In genomic region chr9:22052376-22052945, GRCh38 we compare ENCODE assay signal across 8 cellular contexts. TPM values are rescaled to one million over a fixed set of nuclear protein-coding genes. Genes with fewer than 3 reads are reported as not detected.
A peak's percentile ranks its signal among the peaks of the same experiment; 100 is the strongest.
DNase-seq lines count a peak whose midpoint lies in the region; ATAC-seq and TF ChIP-seq lines count a peak whose summit lies in the region.

No MANE protein-coding gene starts in this region.

- ATAC-seq in GM19395 (IDR thresholded peaks at IDR 0.05; ENCODE audit: unreplicated experiment) (peak; percentile 44), T-helper 17 cell (peak; percentile 92)

- H3K36me3 ChIP-seq in ACC112 (ENCODE audit: insufficient read depth, low read length) (peaks cover 6% of the 10 kb centered on the region), testis (ENCODE audit: low read depth, missing control alignments) (no peaks in the 10 kb centered on the region)

- H3K4me3 ChIP-seq in ACC112 (ENCODE audit: low read depth, low read length) (peak overlapping the region; percentile 20; the same call in 1 of the 2 replicates), testis (no peak overlapping the region)

- H3K27me3 ChIP-seq in ACC112 (ENCODE audit: insufficient read depth, low read length) (no peaks in the 10 kb centered on the region), testis (no peaks in the 10 kb centered on the region)

- peaks cover 32% of the 10 kb centered on the region for H3K4me1 Mint-ChIP-seq in T-helper 17 cell

- no peak for TF ChIP-seq CTCF in testis (IDR thresholded peaks at IDR 0.05)

- peak overlapping the region; percentile 39 for H3K4me3 Mint-ChIP-seq in T-helper 17 cell

- WGBS in testis, 2 donors, result 59 to 68% methylated on average over 4 of the region's 4 CpGs

- POLR2A ChIA-PET in HEK293T (lab: Yijun Ruan, JAX), result no interaction called here

- H3K9me3 ChIP-seq in T-helper 17 cell (ENCODE audit: control insufficient read depth, low read length, poor library complexity, severe bottlenecking) (no peaks in the 10 kb centered on the region), testis (no peaks in the 10 kb centered on the region)

- H3K4me1 ChIP-seq in ACC112 (ENCODE audit: control insufficient read depth, insufficient read depth, low read length, unreplicated experiment) (peaks cover 56% of the 10 kb centered on the region), testis (no peaks in the 10 kb centered on the region)

- no peaks in the 10 kb centered on the region for H3K79me2 ChIP-seq in ACC112 (ENCODE audit: control insufficient read depth, insufficient read depth, low read length, unreplicated experiment)

- DNase-seq in T-helper 17 cell (no peak), foreskin melanocyte (peak; percentile 97), testis (peak; percentile 18), HEK293T (ENCODE audit: extremely low spot score) (no peak), DMS79 (lab: John Stamatoyannopoulos, UW) (no peak), islet precursor cell (no peak)

- intact Hi-C loops in testis (cut with DNase I; ENCODE audit: low total_unique reads), result no loop called here

- H2AFZ ChIP-seq in ACC112 (ENCODE audit: low read length, unreplicated experiment), result no peak overlapping the region

- H3K27ac ChIP-seq in ACC112 (ENCODE audit: low read depth, low read length), result peak overlapping the region; percentile 86
- no peak overlapping the region for H3K27ac ChIP-seq in testis

- H3K36me3 Mint-ChIP-seq in T-helper 17 cell (ENCODE audit: low read depth), result peaks cover 2% of the 10 kb centered on the region

- CTCF ChIA-PET in HEK293T (lab: Yijun Ruan, JAX), result interaction anchor here (1.4 to 1.6 kb wide), 2 partner anchors 14 to 67 kb away, joined by 4 to 5 read pairs; no protein-coding TSS in a partner anchor

- H3K27ac Mint-ChIP-seq in T-helper 17 cell, result peak overlapping the region; percentile 69

- no peak for TF ChIP-seq POLR2A in testis (IDR thresholded peaks at IDR 0.05)

- no peaks in the 10 kb centered on the region for H3K27me3 Mint-ChIP-seq in T-helper 17 cell

TF ChIP-seq in HEK293T, 16 proteins besides CTCF, POLR2A, EP300 and RAD21:
- TF ChIP-seq FOXA1 (IDR thresholded peaks at IDR 0.05) (no peak), BHLHE40 (IDR thresholded peaks at IDR 0.05; ENCODE audit: borderline replicate concordance) (no peak), TARDBP (IDR thresholded peaks at IDR 0.05) (no peak), ZNF384 (IDR thresholded peaks at IDR 0.05) (no peak), LEF1 (IDR thresholded peaks at IDR 0.05; ENCODE audit: borderline replicate concordance) (no peak), FOXM1 (IDR thresholded peaks at IDR 0.05; ENCODE audit: borderline replicate concordance) (no peak), ELF4 (IDR thresholded peaks at IDR 0.05) (no peak), FOXK2 (IDR thresholded peaks at IDR 0.05) (no peak), HDGF (IDR thresholded peaks at IDR 0.05; ENCODE audit: borderline replicate concordance) (no peak), PKNOX1 (IDR thresholded peaks at IDR 0.05) (no peak), NFRKB (IDR thresholded peaks at IDR 0.05) (no peak), SUZ12 (IDR thresholded peaks at IDR 0.05) (no peak), ARNT (IDR thresholded peaks at IDR 0.05) (no peak), SP1 (IDR thresholded peaks at IDR 0.05) (no peak), CTBP1 (IDR thresholded peaks at IDR 0.05; ENCODE audit: borderline replicate concordance) (no peak), L3MBTL2 (conservative IDR thresholded peaks at IDR 0.05) (no peak)

RNA-seq across cellular contexts. Expression of gene CDKN2B, which starts 43.4 kb away (rescaled TPM):
- total RNA-seq in T-helper 17 cell (1 to 10 TPM; 1.7 to 2.0 TPM), testis (10 to 100 TPM; 17.3 to 28.7 TPM)
- 11.8 TPM for polyA plus RNA-seq in testis (ENCODE audit: insufficient read depth, low read depth, low replicate concordance)

RNA-seq across cellular contexts. Expression of gene CDKN2B-AS1, which starts 57.9 kb away (rescaled TPM):
- 1 to 10 TPM; 1.6 to 1.7 TPM for total RNA-seq in T-helper 17 cell
- total RNA-seq in testis, result 1 to 10 TPM; 3.0 to 3.5 TPM
- polyA plus RNA-seq in testis (ENCODE audit: insufficient read depth, low read depth, low replicate concordance), result 2.2 TPM

RNA-seq across cellular contexts. Expression of gene CDKN2A, which starts 58.3 kb away (rescaled TPM):
- total RNA-seq in T-helper 17 cell (1 to 10 TPM; 4.9 to 5.7 TPM), testis (10 to 100 TPM; 20.4 to 67.5 TPM)
- polyA plus RNA-seq in testis (ENCODE audit: insufficient read depth, low read depth, low replicate concordance), result 12.9 TPM

Comparison
In these comparisons a context has a peak if more than half of its experiments do, and no peak if none do; other contexts are left out.
1. DNase-seq: peak in foreskin melanocyte (single experiment) and testis (single experiment); none in T-helper 17 cell (0 of 3), HEK293T (single experiment), DMS79 (single experiment) and islet precursor cell (single experiment).
2. RNA of gene CDKN2B, which starts 43.4 kb away (total RNA-seq): 17.3 to 28.7 TPM in testis; 1.7 to 2.0 TPM in T-helper 17 cell; every median in the first group is over 4 times any median in the second.